Comparison of ENCODE assay signal across 1 cellular context in the genomic region with DNA sequence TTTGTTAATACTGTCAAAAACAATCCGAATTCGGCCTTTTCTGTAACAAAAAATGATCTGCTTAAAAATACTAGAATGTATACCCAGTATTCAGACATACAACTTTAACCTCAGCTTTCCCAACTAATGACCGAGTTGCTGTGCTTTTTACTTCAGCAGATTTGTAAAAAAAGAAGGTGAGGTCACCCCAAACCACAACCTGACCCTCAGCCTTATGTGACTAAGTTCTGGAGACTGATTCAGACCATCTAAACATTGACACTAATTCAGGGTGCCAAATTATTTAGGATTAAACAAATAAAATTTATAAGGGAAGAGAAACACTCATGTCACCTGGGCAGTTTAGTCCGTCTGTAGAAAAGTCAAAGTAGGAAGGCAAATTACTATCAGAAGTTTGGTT.
TF ChIP-seq lines count a peak whose summit lies in the region.

No MANE protein-coding gene starts in this region.

TF ChIP-seq in endothelial cell of umbilical vein, 7 proteins besides CTCF, POLR2A, EP300 and RAD21:
- TF ChIP-seq GATA2 (IDR thresholded peaks at IDR 0.05; ENCODE audit: insufficient read depth, insufficient read length, low read depth, low read length) (no peak), POLR2AphosphoS5 (IDR thresholded peaks at IDR 0.05; ENCODE audit: insufficient read depth, low read depth, low read length) (no peak), EZH2 (IDR thresholded peaks at IDR 0.05; ENCODE audit: borderline replicate concordance, low read depth, low read length, severe bottlenecking) (no peak), FOS (IDR thresholded peaks at IDR 0.05; ENCODE audit: borderline replicate concordance, insufficient read depth, low read length) (peak; percentile 27)
TF ChIP-seq in endothelial cell of umbilical vein: peak in this region for 1.
